27 cellular contexts compared by ENCODE assay signal in the genomic region with DNA sequence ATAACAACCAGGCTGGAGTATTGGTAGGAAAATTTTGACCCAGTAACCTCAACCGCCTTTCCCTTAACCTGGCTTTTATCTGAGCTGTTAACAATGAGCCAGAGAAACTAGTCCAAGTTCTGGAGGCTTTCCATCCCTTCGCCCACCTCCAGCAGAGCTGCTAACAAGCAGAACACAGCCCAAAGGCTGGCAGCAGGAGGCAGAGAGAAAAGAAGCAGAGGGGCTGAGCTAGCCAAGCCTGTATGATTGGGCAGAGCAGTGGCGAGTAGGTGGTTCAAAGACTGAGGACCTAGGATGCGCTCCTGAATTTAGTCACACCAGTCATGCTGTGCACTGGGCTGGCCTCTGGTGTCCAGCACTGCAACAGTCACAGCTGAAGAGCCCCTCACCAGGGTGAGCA.
"Had no signal": no experiment of that assay in that cellular context is flagged by ENCODE, and none has a peak within 500 bp of the region (broad histone marks: within the 10 kb centered on the region; RNA-seq: fewer than 3 reads in every experiment).

No MANE protein-coding gene starts in this region.

- H3K4me1 ChIP-seq: ascending aorta, SJSA1 had no signal

- DNase-seq: activated CD4-positive, alpha-beta T cell treated with anti-CD3 and anti-CD28 coated beads for 36 hours; activated CD4-positive, alpha-beta T cell treated with anti-CD3 and anti-CD28 coated beads, Interleukin-2, amount 10 ng/mL, durations not matched to agents 7 days and 5 days; activated CD4-positive, alpha-beta T cell treated with anti-CD3 and anti-CD28 coated beads, Interleukin-2, amount 50 U/mL, for 48 hours; activated CD8-positive, alpha-beta T cell treated with anti-CD3 and anti-CD28 coated beads, Interleukin-2, amount 10 ng/mL, durations not matched to agents 7 days and 5 days; activated gamma-delta T cell; activated naive CD4-positive, alpha-beta T cell treated with Interleukin-2 at 50 U/mL for 16 hours; activated naive CD8-positive, alpha-beta T cell treated with anti-CD3 and anti-CD28 coated beads, Interleukin-2, amount 10 ng/mL, durations not matched to agents 7 days and 5 days; activated T-cell treated with anti-CD3 and anti-CD28 coated beads, Interleukin-2, amount 50 U/mL, for 24 hours; NCI-H1105; NCI-H1417 treated with DMSO at 0.1 percent for 48 hours; NCI-H1930; NCI-H2081 treated with DMSO at 0.1 percent for 48 hours; NCI-H226; NCI-H446 treated with DMSO at 0.1 percent for 48 hours; NCI-H524 treated with DMSO at 0.1 percent for 48 hours; SHP77 treated with DMSO at 0.1 percent for 48 hours; SK-N-SH had no signal

- H3K9me2 ChIP-seq: SK-N-SH had no signal

- H3K4me2 ChIP-seq: SK-N-SH had no signal

- H3K4me3 ChIP-seq: ascending aorta, cardiac muscle cell, K562, SJSA1 had no signal

- H3K4me3 Mint-ChIP-seq: activated CD4-positive, alpha-beta T cell treated with anti-CD3 and anti-CD28 coated beads for 36 hours; activated CD4-positive, alpha-beta T cell treated with anti-CD3 and anti-CD28 coated beads, Interleukin-2, amount 10 ng/mL, durations not matched to agents 7 days and 5 days; activated CD8-positive, alpha-beta T cell treated with anti-CD3 and anti-CD28 coated beads, Interleukin-2, amount 10 ng/mL, durations not matched to agents 7 days and 5 days; activated naive CD4-positive, alpha-beta T cell treated with anti-CD3 and anti-CD28 coated beads, Interleukin-2, amount 50 U/mL, for 24 hours; activated naive CD8-positive, alpha-beta T cell treated with anti-CD3 and anti-CD28 coated beads, Interleukin-2, amount 10 ng/mL, durations not matched to agents 7 days and 5 days; activated T-cell treated with anti-CD3 and anti-CD28 coated beads, Interleukin-2, amount 50 U/mL, for 24 hours; T-helper 1 cell treated with Interleukin-12 subunit alpha and Interleukin-12 subunit beta and Interleukin-4 antibody, amounts not matched to agents 30 μg/mL and 1 μg/mL, for 36 hours; T-helper 2 cell treated with Interferon-gamma antibody and Interleukin-4, amounts not matched to agents 5 μg/mL and 100 μg/mL, for 36 hours had no signal

- H3K27ac ChIP-seq: ascending aorta, cardiac muscle cell, SJSA1 had no signal

- H3K27me3 Mint-ChIP-seq: activated CD4-positive, alpha-beta T cell treated with anti-CD3 and anti-CD28 coated beads for 36 hours; activated naive CD4-positive, alpha-beta T cell treated with anti-CD3 and anti-CD28 coated beads, Interleukin-2, amount 50 U/mL, for 24 hours; activated naive CD8-positive, alpha-beta T cell treated with anti-CD3 and anti-CD28 coated beads, Interleukin-2, amount 10 ng/mL, durations not matched to agents 7 days and 5 days; activated T-cell treated with anti-CD3 and anti-CD28 coated beads, Interleukin-2, amount 50 U/mL, for 24 hours had no signal

- H3K27me3 ChIP-seq: ascending aorta, cardiac muscle cell had no signal

- H3K9me3 Mint-ChIP-seq: activated CD4-positive, alpha-beta T cell treated with anti-CD3 and anti-CD28 coated beads, Interleukin-2, amount 10 ng/mL, durations not matched to agents 7 days and 5 days; activated naive CD4-positive, alpha-beta T cell treated with anti-CD3 and anti-CD28 coated beads, Interleukin-2, amount 50 U/mL, for 24 hours; activated naive CD8-positive, alpha-beta T cell treated with anti-CD3 and anti-CD28 coated beads, Interleukin-2, amount 10 ng/mL, durations not matched to agents 7 days and 5 days; activated T-cell treated with anti-CD3 and anti-CD28 coated beads, Interleukin-2, amount 50 U/mL, for 24 hours; activated T-helper 2 cell treated with anti-CD3 and anti-CD28 coated beads, Interferon-gamma antibody, Interleukin-2, Interleukin-4, amounts not matched to agents 10 μg/mL and 5 μg/mL and 100 μg/mL, durations not matched to agents 14 hours and 24 hours and 36 hours; T-helper 1 cell treated with Interleukin-12 subunit alpha and Interleukin-12 subunit beta and Interleukin-4 antibody, amounts not matched to agents 30 μg/mL and 1 μg/mL, for 36 hours; T-helper 2 cell treated with Interferon-gamma antibody and Interleukin-4, amounts not matched to agents 5 μg/mL and 100 μg/mL, for 36 hours had no signal

- ATAC-seq: activated CD4-positive, alpha-beta T cell treated with anti-CD3 and anti-CD28 coated beads for 36 hours; activated CD4-positive, CD25-positive, alpha-beta regulatory T cell treated with anti-CD3 and anti-CD28 coated beads, Interleukin-2, amount 50 U/mL, for 24 hours; activated CD8-positive, alpha-beta T cell treated with anti-CD3 and anti-CD28 coated beads, Interleukin-2, amount 10 ng/mL, durations not matched to agents 7 days and 5 days; K562; Panc1 had no signal

- H3K36me3 Mint-ChIP-seq: activated naive CD4-positive, alpha-beta T cell treated with anti-CD3 and anti-CD28 coated beads, Interleukin-2, amount 50 U/mL, for 24 hours; activated naive CD8-positive, alpha-beta T cell treated with anti-CD3 and anti-CD28 coated beads, Interleukin-2, amount 10 ng/mL, durations not matched to agents 7 days and 5 days had no signal

- H3K27ac Mint-ChIP-seq: activated CD4-positive, alpha-beta T cell treated with anti-CD3 and anti-CD28 coated beads for 36 hours; activated CD4-positive, alpha-beta T cell treated with anti-CD3 and anti-CD28 coated beads, Interleukin-2, amount 10 ng/mL, durations not matched to agents 7 days and 5 days; activated CD8-positive, alpha-beta T cell treated with anti-CD3 and anti-CD28 coated beads, Interleukin-2, amount 10 ng/mL, durations not matched to agents 7 days and 5 days; activated naive CD4-positive, alpha-beta T cell treated with anti-CD3 and anti-CD28 coated beads, Interleukin-2, amount 50 U/mL, for 24 hours; activated naive CD8-positive, alpha-beta T cell treated with anti-CD3 and anti-CD28 coated beads, Interleukin-2, amount 10 ng/mL, durations not matched to agents 7 days and 5 days; activated T-cell treated with anti-CD3 and anti-CD28 coated beads, Interleukin-2, amount 50 U/mL, for 24 hours; activated T-helper 2 cell treated with anti-CD3 and anti-CD28 coated beads, Interferon-gamma antibody, Interleukin-2, Interleukin-4, amounts not matched to agents 10 μg/mL and 5 μg/mL and 100 μg/mL, durations not matched to agents 14 hours and 24 hours and 36 hours; T-helper 1 cell treated with Interleukin-12 subunit alpha and Interleukin-12 subunit beta and Interleukin-4 antibody, amounts not matched to agents 30 μg/mL and 1 μg/mL, for 36 hours; T-helper 2 cell treated with Interferon-gamma antibody and Interleukin-4, amounts not matched to agents 5 μg/mL and 100 μg/mL, for 36 hours had no signal

- H3K36me3 ChIP-seq: ascending aorta, cardiac muscle cell, SJSA1 had no signal
